1 cellular context compared by ENCODE assay signal in genomic region chr7:6624246-6624611, GRCh38.
TF ChIP-seq lines count a peak whose summit lies in the region.

No MANE protein-coding gene starts in this region.

TF ChIP-seq in WTC11, 78 proteins besides CTCF, POLR2A, EP300 and RAD21 (continued from another document):
- TF ChIP-seq AR (CRISPR knock-in tag; IDR thresholded peaks at IDR 0.05) (no peak), MLX (CRISPR knock-in tag; IDR thresholded peaks at IDR 0.05) (no peak), E2F5 (CRISPR knock-in tag; IDR thresholded peaks at IDR 0.05) (no peak), TCF7 (CRISPR knock-in tag; IDR thresholded peaks at IDR 0.05; ENCODE audit: low read depth) (no peak), TP53 (CRISPR knock-in tag; IDR thresholded peaks at IDR 0.05) (no peak), ZNF263 (CRISPR knock-in tag; IDR thresholded peaks at IDR 0.05; ENCODE audit: low read depth) (no peak)
